In genomic region chr1:74271503-74271902, GRCh38 we compare ENCODE assay signal across 25 cellular contexts. TPM values are rescaled to one million over a fixed set of nuclear protein-coding genes. Genes with fewer than 3 reads are reported as not detected.
DNase-seq lines count a peak whose midpoint lies in the region; ATAC-seq and TF ChIP-seq lines count a peak whose summit lies in the region.
"Had no signal": no experiment of that assay in that cellular context is flagged by ENCODE, and none has a peak within 500 bp of the region (broad histone marks: within the 10 kb centered on the region; RNA-seq: fewer than 3 reads in every experiment).

No MANE protein-coding gene starts in this region.

- H3F3A ChIP-seq in GM23338 (replicated peaks; ENCODE audit: low read depth) (no peaks in the 10 kb centered on the region), MM.1S (ENCODE audit: insufficient read depth, low read length) (no peaks in the 10 kb centered on the region)

- H3K4me1 Mint-ChIP-seq in GM23338, result no peaks in the 10 kb centered on the region
- no peaks in the 10 kb centered on the region for H3K4me1 Mint-ChIP-seq in WTC11
- no peaks in the 10 kb centered on the region for H3K4me1 Mint-ChIP-seq in nephron progenitor cell
- H3K4me1 Mint-ChIP-seq: CD4-positive, alpha-beta memory T cell had no signal

- H3K9me3 ChIP-seq in MM.1S (replicated peaks; ENCODE audit: insufficient read depth, low read length) (no peaks in the 10 kb centered on the region), stomach (no peaks in the 10 kb centered on the region)
- H3K9me3 ChIP-seq: BLaER1, Caco-2, MG63, SK-N-SH had no signal

- 46 to 79% (median 56%) methylated on average over 2 of the region's 2 CpGs for WGBS in stomach, 5 donors

- TF ChIP-seq POLR2A in stomach (IDR thresholded peaks at IDR 0.05), result no peak

- TF ChIP-seq EP300 in stomach (IDR thresholded peaks at IDR 0.05), result no peak

- TF ChIP-seq CTCF in GM23338 (conservative IDR thresholded peaks at IDR 0.05; ENCODE audit: low read depth in 2 of 2) (peak; percentile 48 to 51), MM.1S (IDR thresholded peaks at IDR 0.05; ENCODE audit: low read length) (0 out of 2 replicates have a peak, but pooled peaks have one; percentile 7), WTC11 (IDR thresholded peaks at IDR 0.05) (no peak), nephron progenitor cell (IDR thresholded peaks at IDR 0.05) (peak; percentile 10), stomach (IDR thresholded peaks at IDR 0.05) (no peak)

- H3K4me3 ChIP-seq in GM23338, result no peak overlapping the region
- no peak overlapping the region for H3K4me3 ChIP-seq in MM.1S (ENCODE audit: low read length)
- no peak overlapping the region for H3K4me3 ChIP-seq in stomach
- H3K4me3 ChIP-seq: BLaER1, MG63 had no signal

- H3K27me3 ChIP-seq in GM23338 (ENCODE audit: insufficient read depth), result no peaks in the 10 kb centered on the region
- no peaks in the 10 kb centered on the region for H3K27me3 ChIP-seq in MM.1S (replicated peaks; ENCODE audit: insufficient read depth, low read length)
- no peaks in the 10 kb centered on the region for H3K27me3 ChIP-seq in stomach
- H3K27me3 ChIP-seq: BLaER1, MG63 had no signal

- H3K27ac ChIP-seq in GM23338 (ENCODE audit: low read depth) (no peak overlapping the region), MM.1S (ENCODE audit: low read length) (no peak overlapping the region), stomach (no peak overlapping the region)
- H3K27ac ChIP-seq: BLaER1 had no signal

- no peaks in the 10 kb centered on the region for H4K20me1 ChIP-seq in GM23338 (replicated peaks; ENCODE audit: insufficient read depth)
- no peaks in the 10 kb centered on the region for H4K20me1 ChIP-seq in MM.1S (ENCODE audit: insufficient read depth, low read length)
- H4K20me1 ChIP-seq: BLaER1 had no signal

- POLR2A ChIA-PET in WTC11 (lab: Charles Lee), result no interaction called here

- H3K36me3 ChIP-seq in GM23338 (ENCODE audit: insufficient read depth), result no peaks in the 10 kb centered on the region
- H3K36me3 ChIP-seq in MM.1S (replicated peaks; ENCODE audit: insufficient read depth, low read length), result no peaks in the 10 kb centered on the region
- H3K36me3 ChIP-seq in stomach, result peaks cover 0 to 3% (median 0%) of the 10 kb centered on the region in 4 donors
- H3K36me3 ChIP-seq: BLaER1, MG63 had no signal

- H3K4me2 ChIP-seq in GM23338, result no peak overlapping the region
- no peak overlapping the region for H3K4me2 ChIP-seq in MM.1S (ENCODE audit: low read depth, low read length)
- H3K4me2 ChIP-seq: BLaER1, SK-N-SH had no signal

- H3K4me1 ChIP-seq in GM23338 (ENCODE audit: insufficient read depth) (no peaks in the 10 kb centered on the region), MM.1S (ENCODE audit: low read length) (no peaks in the 10 kb centered on the region), stomach (no peaks in the 10 kb centered on the region)
- H3K4me1 ChIP-seq: BLaER1, Caco-2 had no signal

- no peak overlapping the region for H3K27ac Mint-ChIP-seq in GM23338
- no peak overlapping the region for H3K27ac Mint-ChIP-seq in WTC11
- no peak overlapping the region for H3K27ac Mint-ChIP-seq in nephron progenitor cell
- H3K27ac Mint-ChIP-seq: CD4-positive, alpha-beta memory T cell had no signal

- H3K79me2 ChIP-seq in GM23338 (replicated peaks; ENCODE audit: insufficient read depth) (no peaks in the 10 kb centered on the region), MM.1S (ENCODE audit: low read length) (no peaks in the 10 kb centered on the region)

- H3K4me3 Mint-ChIP-seq in GM23338 (no peak overlapping the region), WTC11 (no peak overlapping the region), nephron progenitor cell (no peak overlapping the region)
- H3K4me3 Mint-ChIP-seq: CD4-positive, alpha-beta memory T cell had no signal

- ATAC-seq in GM23338 (peak; percentile 87), WTC11 (peak; percentile 94), left cardiac atrium (no peak)
- ATAC-seq: Panc1 had no signal

- peak; percentile 53 for DNase-seq in GM23338 (ENCODE audit: low spot score)
- DNase-seq in MM.1S, result no peak
- no peak for DNase-seq in WTC11 (ENCODE audit: low spot score)
- DNase-seq in nephron progenitor cell, result no peak
- DNase-seq in cerebellar cortex (ENCODE audit: low spot score), result no peak
- no peak for DNase-seq in NCI-H2029 (lab: John Stamatoyannopoulos, UW)
- no peak for DNase-seq in left cardiac atrium
- DNase-seq in stomach, result no peak
- DNase-seq: ACHN; Caco-2; CD4-positive, alpha-beta memory T cell; Kasumi-1; MG63; NCI-H1048; NCI-H1417 treated with DMSO at 0.1 percent for 48 hours; NCI-H1930; NCI-H226; NCI-H526; NK-92 treated with Interleukin-12 subunit alpha and Interleukin-12 subunit beta, amount 100 ng/mL, for 24 hours; SIG-M5; SK-N-SH had no signal

- H3K9me3 Mint-ChIP-seq in GM23338, result no peaks in the 10 kb centered on the region
- no peaks in the 10 kb centered on the region for H3K9me3 Mint-ChIP-seq in WTC11
- no peaks in the 10 kb centered on the region for H3K9me3 Mint-ChIP-seq in nephron progenitor cell

- CTCF ChIA-PET in WTC11 (lab: Charles Lee), result interaction anchor here (0.6 to 1.8 kb wide), 7 partner anchors 10 to 418 kb away, joined by 3 to 5 read pairs (median 3); no protein-coding TSS in a partner anchor

- no peak overlapping the region for H3K9ac ChIP-seq in MM.1S (ENCODE audit: low read length)
- H3K9ac ChIP-seq: BLaER1, SK-N-SH had no signal

- peak overlapping the region; percentile 28; the same call in 1 of the 2 replicates for H2AFZ ChIP-seq in GM23338
- H2AFZ ChIP-seq in MM.1S (ENCODE audit: low read length), result no peak overlapping the region

- H3K9me2 ChIP-seq in GM23338 (ENCODE audit: insufficient read depth) (no peaks in the 10 kb centered on the region), MM.1S (replicated peaks; ENCODE audit: insufficient read depth, low read length) (no peaks in the 10 kb centered on the region)
- H3K9me2 ChIP-seq: SK-N-SH had no signal

- intact Hi-C loops in left cardiac atrium (cut with DNase I) (no loop called here), stomach (cut with DNase I; ENCODE audit: low total_unique reads) (no loop called here)

- H3K27me3 Mint-ChIP-seq in GM23338 (ENCODE audit: insufficient read depth, low read depth, poor library complexity), result no peaks in the 10 kb centered on the region
- no peaks in the 10 kb centered on the region for H3K27me3 Mint-ChIP-seq in WTC11 (ENCODE audit: low read depth)
- H3K27me3 Mint-ChIP-seq in nephron progenitor cell (ENCODE audit: low read depth, poor library complexity), result no peaks in the 10 kb centered on the region
- H3K27me3 Mint-ChIP-seq: CD4-positive, alpha-beta memory T cell had no signal

- H3K36me3 Mint-ChIP-seq in GM23338 (ENCODE audit: low read depth), result no peaks in the 10 kb centered on the region
- no peaks in the 10 kb centered on the region for H3K36me3 Mint-ChIP-seq in WTC11
- H3K36me3 Mint-ChIP-seq in nephron progenitor cell (ENCODE audit: low read depth), result no peaks in the 10 kb centered on the region
- H3K36me3 Mint-ChIP-seq: CD4-positive, alpha-beta memory T cell had no signal

TF ChIP-seq in GM23338, 12 proteins besides CTCF, POLR2A, EP300 and RAD21 (continues in another document):
- TF ChIP-seq ZNF331 (CRISPR knock-in tag; IDR thresholded peaks at IDR 0.05; ENCODE audit: low read depth), result no peak
- TF ChIP-seq, protein P1, sequence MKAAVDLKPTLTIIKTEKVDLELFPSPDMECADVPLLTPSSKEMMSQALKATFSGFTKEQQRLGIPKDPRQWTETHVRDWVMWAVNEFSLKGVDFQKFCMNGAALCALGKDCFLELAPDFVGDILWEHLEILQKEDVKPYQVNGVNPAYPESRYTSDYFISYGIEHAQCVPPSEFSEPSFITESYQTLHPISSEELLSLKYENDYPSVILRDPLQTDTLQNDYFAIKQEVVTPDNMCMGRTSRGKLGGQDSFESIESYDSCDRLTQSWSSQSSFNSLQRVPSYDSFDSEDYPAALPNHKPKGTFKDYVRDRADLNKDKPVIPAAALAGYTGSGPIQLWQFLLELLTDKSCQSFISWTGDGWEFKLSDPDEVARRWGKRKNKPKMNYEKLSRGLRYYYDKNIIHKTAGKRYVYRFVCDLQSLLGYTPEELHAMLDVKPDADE (IDR thresholded peaks at IDR 0.05), result no peak

TF ChIP-seq in WTC11, 78 proteins besides CTCF, POLR2A, EP300 and RAD21:
- TF ChIP-seq CREM (CRISPR knock-in tag; IDR thresholded peaks at IDR 0.05) (no peak), KAT7 (CRISPR knock-in tag; IDR thresholded peaks at IDR 0.05; ENCODE audit: borderline replicate concordance) (no peak)
- TF ChIP-seq, protein P2, sequence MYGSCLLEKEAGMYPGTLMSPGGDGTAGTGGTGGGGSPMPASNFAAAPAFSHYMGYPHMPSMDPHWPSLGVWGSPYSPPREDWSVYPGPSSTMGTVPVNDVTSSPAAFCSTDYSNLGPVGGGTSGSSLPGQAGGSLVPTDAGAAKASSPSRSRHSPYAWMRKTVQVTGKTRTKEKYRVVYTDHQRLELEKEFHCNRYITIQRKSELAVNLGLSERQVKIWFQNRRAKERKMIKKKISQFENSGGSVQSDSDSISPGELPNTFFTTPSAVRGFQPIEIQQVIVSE (CRISPR knock-in tag; IDR thresholded peaks at IDR 0.05; ENCODE audit: borderline replicate concordance), result no peak
- TF ChIP-seq, protein P3, sequence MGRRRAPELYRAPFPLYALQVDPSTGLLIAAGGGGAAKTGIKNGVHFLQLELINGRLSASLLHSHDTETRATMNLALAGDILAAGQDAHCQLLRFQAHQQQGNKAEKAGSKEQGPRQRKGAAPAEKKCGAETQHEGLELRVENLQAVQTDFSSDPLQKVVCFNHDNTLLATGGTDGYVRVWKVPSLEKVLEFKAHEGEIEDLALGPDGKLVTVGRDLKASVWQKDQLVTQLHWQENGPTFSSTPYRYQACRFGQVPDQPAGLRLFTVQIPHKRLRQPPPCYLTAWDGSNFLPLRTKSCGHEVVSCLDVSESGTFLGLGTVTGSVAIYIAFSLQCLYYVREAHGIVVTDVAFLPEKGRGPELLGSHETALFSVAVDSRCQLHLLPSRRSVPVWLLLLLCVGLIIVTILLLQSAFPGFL (CRISPR knock-in tag; IDR thresholded peaks at IDR 0.05; ENCODE audit: borderline replicate concordance), result no peak

RNA-seq across cellular contexts. Expression of gene TNNI3K, which starts 36.3 kb away (rescaled TPM):
- total RNA-seq in GM23338 (2014; rRNA removed; shearing (Covaris generic)), result not detected in 2 replicates
- polyA plus RNA-seq in GM23338 (2016; fragmentation: Nextera tagmentation; extraction: Ambion mirVana) (1.4 TPM in 1 of 2 replicates, not detected in the other), stomach (1 to 10 TPM in 1 of 3 donors, under 1 TPM in 2; 0.25 to 2.7 (median 0.60) TPM)
- total RNA-seq in WTC11 (2021) (0.07 to 0.41 TPM in 2 of 3 replicates, not detected in the other), left cardiac atrium (10 to 100 TPM in 1 of 2 donors, 1 to 10 TPM in 1; 4.8 to 33.0 TPM), stomach (1 to 10 TPM in 1 of 5 donors, not detected in 4; 7.0 TPM)
- total RNA-seq: Caco-2; CD4-positive, alpha-beta memory T cell; Daoy; H4 had no signal

Comparison
In these comparisons a context has a peak if more than half of its experiments do, and no peak if none do; other contexts are left out.
1. ATAC-seq: peak in GM23338 (single experiment) and WTC11 (single experiment); none in left cardiac atrium (0 of 2).
2. CTCF ChIP-seq: peak in GM23338 (2 of 2), MM.1S (single experiment) and nephron progenitor cell (single experiment); none in WTC11 (single experiment) and stomach (0 of 7).